22 cellular contexts compared by ENCODE assay signal in genomic region chr14:79383031-79383430, GRCh38.
"Had no signal": no experiment of that assay in that cellular context is flagged by ENCODE, and none has a peak within 500 bp of the region (broad histone marks: within the 10 kb centered on the region; RNA-seq: fewer than 3 reads in every experiment).

No MANE protein-coding gene starts in this region.

- H3K4me3 ChIP-seq: left ventricle myocardium inferior, mucosa of descending colon, ovary, right atrium auricular region, right lobe of liver, smooth muscle cell, tibial nerve, uterus had no signal

- H3K4me1 Mint-ChIP-seq: memory B cell; naive thymus-derived CD4-positive, alpha-beta T cell; stimulated activated memory B cell treated with anti-CD40 and anti-IgM and Interleukin-4, amounts not matched to agents 10 μg/mL and 1 μg/mL and 100 μg/mL, for 72 hours; stimulated activated naive CD8-positive, alpha-beta T cell treated with anti-CD3 and anti-CD28 coated beads, Interleukin-15, amount 100 ng/mL, for 72 hours had no signal

- DNase-seq: islet precursor cell; left ventricle myocardium inferior; midbrain; mucosa of descending colon; naive thymus-derived CD4-positive, alpha-beta T cell; nephron progenitor cell; ovary; right lobe of liver; stimulated activated CD4-positive, alpha-beta T cell treated with anti-CD3 and anti-CD28 coated beads, Interleukin-1b, Interleukin-23, amount 100 ng/mL, for 48 hours; stimulated activated CD4-positive, alpha-beta T cell treated with anti-CD3 and anti-CD28 coated beads, Interleukin-2, amount 100 ng/mL, for 48 hours; stimulated activated CD4-positive, alpha-beta T cell treated with anti-CD3 and anti-CD28 coated beads, Interleukin-4, amount 100 ng/mL, for 4 hours; stimulated activated CD8-positive, alpha-beta memory T cell treated with anti-CD3 and anti-CD28 coated beads, Interleukin-4, amount 100 ng/mL, for 48 hours; stimulated activated naive CD4-positive, alpha-beta T cell treated with Interleukin-2 at 50 U/mL for 16 hours; stimulated activated naive CD8-positive, alpha-beta T cell treated with anti-CD3 and anti-CD28 coated beads, Interleukin-15, amount 100 ng/mL, for 72 hours; uterus had no signal

- H3K36me3 ChIP-seq: left ventricle myocardium inferior, ovary, right atrium auricular region, right lobe of liver, tibial nerve, uterus had no signal

- H3K27ac Mint-ChIP-seq: memory B cell; naive thymus-derived CD4-positive, alpha-beta T cell; nephron progenitor cell; progenitor cell of endocrine pancreas; stimulated activated memory B cell treated with anti-CD40 and anti-IgM and Interleukin-4, amounts not matched to agents 10 μg/mL and 1 μg/mL and 100 μg/mL, for 72 hours; stimulated activated naive CD8-positive, alpha-beta T cell treated with anti-CD3 and anti-CD28 coated beads, Interleukin-15, amount 100 ng/mL, for 72 hours; type B pancreatic cell had no signal

- H3K27me3 Mint-ChIP-seq: memory B cell; naive thymus-derived CD4-positive, alpha-beta T cell; progenitor cell of endocrine pancreas; stimulated activated memory B cell treated with anti-CD40 and anti-IgM and Interleukin-4, amounts not matched to agents 10 μg/mL and 1 μg/mL and 100 μg/mL, for 72 hours; stimulated activated naive CD8-positive, alpha-beta T cell treated with anti-CD3 and anti-CD28 coated beads, Interleukin-15, amount 100 ng/mL, for 72 hours; type B pancreatic cell had no signal

- H3K9me3 ChIP-seq: mucosa of descending colon, ovary, right atrium auricular region, right lobe of liver, tibial nerve, uterus had no signal

- H3K27me3 ChIP-seq: ovary, right atrium auricular region, right lobe of liver, tibial nerve, uterus had no signal

- ATAC-seq: mucosa of descending colon; naive thymus-derived CD4-positive, alpha-beta T cell; right lobe of liver; stimulated activated memory B cell treated with anti-CD40 and anti-IgM and Interleukin-4, amounts not matched to agents 10 μg/mL and 1 μg/mL and 100 μg/mL, for 72 hours; stimulated activated naive CD8-positive, alpha-beta T cell treated with anti-CD3 and anti-CD28 coated beads, Interleukin-15, amount 100 ng/mL, for 72 hours had no signal

- H3K27ac ChIP-seq: left ventricle myocardium inferior, ovary, right atrium auricular region, right lobe of liver, uterus had no signal

- H3K4me1 ChIP-seq: left ventricle myocardium inferior, right atrium auricular region, right lobe of liver, uterus had no signal

- H3K4me3 Mint-ChIP-seq: memory B cell; naive thymus-derived CD4-positive, alpha-beta T cell; nephron progenitor cell; stimulated activated memory B cell treated with anti-CD40 and anti-IgM and Interleukin-4, amounts not matched to agents 10 μg/mL and 1 μg/mL and 100 μg/mL, for 72 hours; stimulated activated naive CD8-positive, alpha-beta T cell treated with anti-CD3 and anti-CD28 coated beads, Interleukin-15, amount 100 ng/mL, for 72 hours; type B pancreatic cell had no signal

- H3K9me3 Mint-ChIP-seq: stimulated activated memory B cell treated with anti-CD40 and anti-IgM and Interleukin-4, amounts not matched to agents 10 μg/mL and 1 μg/mL and 100 μg/mL, for 72 hours; stimulated activated naive CD8-positive, alpha-beta T cell treated with anti-CD3 and anti-CD28 coated beads, Interleukin-15, amount 100 ng/mL, for 72 hours; type B pancreatic cell had no signal

- H3K36me3 Mint-ChIP-seq: memory B cell; naive thymus-derived CD4-positive, alpha-beta T cell; stimulated activated memory B cell treated with anti-CD40 and anti-IgM and Interleukin-4, amounts not matched to agents 10 μg/mL and 1 μg/mL and 100 μg/mL, for 72 hours; type B pancreatic cell had no signal
